In genomic region chr4:8029689-8030088, GRCh38 we compare ENCODE assay signal across 22 cellular contexts.
DNase-seq lines count a peak whose midpoint lies in the region; ATAC-seq and TF ChIP-seq lines count a peak whose summit lies in the region.
"Had no signal": no experiment of that assay in that cellular context is flagged by ENCODE, and none has a peak within 500 bp of the region (broad histone marks: within the 10 kb centered on the region; RNA-seq: fewer than 3 reads in every experiment).

No MANE protein-coding gene starts in this region.

- no peaks in the 10 kb centered on the region for H3K36me3 ChIP-seq in breast epithelium
- H3K36me3 ChIP-seq in CD8-positive, alpha-beta T cell (ENCODE audit: insufficient read depth, low read length) = no peaks in the 10 kb centered on the region
- H3K36me3 ChIP-seq: colonic mucosa, pancreas, stomach had no signal

- POLR2A ChIA-PET in MCF 10A (lab: Yijun Ruan, JAX) (interaction anchor here (0.8 kb wide), 1 partner anchor 51 kb away, joined by 3 read pairs; no protein-coding TSS in a partner anchor), RWPE1 (lab: Yijun Ruan, JAX; ENCODE audit: low non-redundant PET) (no interaction called here)
- POLR2A ChIA-PET in CD8-positive, alpha-beta T cell (lab: Charles Lee) = no interaction called here

- H3K27ac ChIP-seq in breast epithelium = no peak overlapping the region
- H3K27ac ChIP-seq in RWPE1 = peak overlapping the region; percentile 93
- H3K27ac ChIP-seq in CD8-positive, alpha-beta T cell (ENCODE audit: low read depth, low read length) = no peak overlapping the region
- H3K27ac ChIP-seq: colonic mucosa, pancreas, stomach had no signal

- H3K4me1 ChIP-seq in breast epithelium = no peaks in the 10 kb centered on the region
- no peaks in the 10 kb centered on the region for H3K4me1 ChIP-seq in CD8-positive, alpha-beta T cell (ENCODE audit: insufficient read depth, low read length)
- H3K4me1 ChIP-seq: colonic mucosa, pancreas, stomach had no signal

- no peaks in the 10 kb centered on the region for H3K9me3 Mint-ChIP-seq in MCF 10A (ENCODE audit: unreplicated experiment)
- no peaks in the 10 kb centered on the region for H3K9me3 Mint-ChIP-seq in osteocyte (ENCODE audit: unreplicated experiment)
- H3K9me3 Mint-ChIP-seq in CD8-positive, alpha-beta T cell = no peaks in the 10 kb centered on the region
- H3K9me3 Mint-ChIP-seq: activated naive CD8-positive, alpha-beta T cell treated with anti-CD3 and anti-CD28 coated beads for 36 hours; activated T-helper 1 cell treated with anti-CD3 and anti-CD28 coated beads, Interleukin-12 subunit alpha, Interleukin-12 subunit beta, Interleukin-2, Interleukin-4 antibody, amounts not matched to agents 30 ng/mL and 10 ng/mL and 1 ng/mL, durations not matched to agents 14 hours and 24 hours and 36 hours; CD4-positive, alpha-beta memory T cell; type B pancreatic cell had no signal

- CTCF ChIA-PET in MCF 10A (lab: Yijun Ruan, JAX) = interaction anchor here (0.7 to 1.5 kb wide), 2 partner anchors 42 to 1090 kb away, joined by 3 to 5 read pairs; no protein-coding TSS in a partner anchor
- CTCF ChIA-PET in RWPE1 (lab: Yijun Ruan, JAX) = interaction anchor here (0.6 kb wide), 2 partner anchors 165 to 307 kb away, joined by 3 to 4 read pairs; no protein-coding TSS in a partner anchor
- CTCF ChIA-PET in CD8-positive, alpha-beta T cell (lab: Charles Lee) = no interaction called here

- BruUV-seq in MCF 10A (replicated peaks; lab: Mats Ljungman, UMichigan) = no TSS peak

- H3K4me3 ChIP-seq in breast epithelium = no peak overlapping the region
- no peak overlapping the region for H3K4me3 ChIP-seq in CD8-positive, alpha-beta T cell (ENCODE audit: low read depth, low read length)
- H3K4me3 ChIP-seq: colonic mucosa, pancreas, skin epidermis, stomach had no signal

- no peaks in the 10 kb centered on the region for H3K36me3 Mint-ChIP-seq in MCF 10A (ENCODE audit: insufficient read depth, unreplicated experiment)
- H3K36me3 Mint-ChIP-seq in osteocyte (ENCODE audit: unreplicated experiment) = no peaks in the 10 kb centered on the region
- no peaks in the 10 kb centered on the region for H3K36me3 Mint-ChIP-seq in CD8-positive, alpha-beta T cell
- H3K36me3 Mint-ChIP-seq: activated naive CD8-positive, alpha-beta T cell treated with anti-CD3 and anti-CD28 coated beads for 36 hours; CD4-positive, alpha-beta memory T cell; type B pancreatic cell had no signal

- no peaks in the 10 kb centered on the region for H3K9me3 ChIP-seq in breast epithelium
- no peaks in the 10 kb centered on the region for H3K9me3 ChIP-seq in CD8-positive, alpha-beta T cell (ENCODE audit: low read length)
- H3K9me3 ChIP-seq: colonic mucosa, pancreas, SK-N-SH, stomach had no signal

- no peak for ATAC-seq in CD8-positive, alpha-beta T cell
- ATAC-seq: left ventricle myocardium superior, pancreas had no signal

- H3K27me3 Mint-ChIP-seq in MCF 10A (ENCODE audit: insufficient read depth, unreplicated experiment) (peaks cover 21% of the 10 kb centered on the region), osteocyte (ENCODE audit: unreplicated experiment) (peaks cover 40% of the 10 kb centered on the region)
- no peaks in the 10 kb centered on the region for H3K27me3 Mint-ChIP-seq in CD8-positive, alpha-beta T cell (ENCODE audit: low read depth)
- H3K27me3 Mint-ChIP-seq: CD4-positive, alpha-beta memory T cell; type B pancreatic cell had no signal

- peaks cover 18% of the 10 kb centered on the region for H3K4me1 Mint-ChIP-seq in MCF 10A (ENCODE audit: insufficient read depth, unreplicated experiment)
- H3K4me1 Mint-ChIP-seq in osteocyte (ENCODE audit: unreplicated experiment) = no peaks in the 10 kb centered on the region
- no peaks in the 10 kb centered on the region for H3K4me1 Mint-ChIP-seq in CD8-positive, alpha-beta T cell (ENCODE audit: low read depth)
- H3K4me1 Mint-ChIP-seq: activated naive CD8-positive, alpha-beta T cell treated with anti-CD3 and anti-CD28 coated beads for 36 hours; CD4-positive, alpha-beta memory T cell had no signal

- TF ChIP-seq POLR2A in breast epithelium (IDR thresholded peaks at IDR 0.05) = no peak

- H3K27ac Mint-ChIP-seq in MCF 10A (ENCODE audit: low read depth, unreplicated experiment) (no peak overlapping the region), osteocyte (ENCODE audit: unreplicated experiment) (no peak overlapping the region)
- H3K27ac Mint-ChIP-seq in CD8-positive, alpha-beta T cell = no peak overlapping the region
- H3K27ac Mint-ChIP-seq: activated naive CD8-positive, alpha-beta T cell treated with anti-CD3 and anti-CD28 coated beads for 36 hours; activated T-helper 1 cell treated with anti-CD3 and anti-CD28 coated beads, Interleukin-12 subunit alpha, Interleukin-12 subunit beta, Interleukin-2, Interleukin-4 antibody, amounts not matched to agents 30 ng/mL and 10 ng/mL and 1 ng/mL, durations not matched to agents 14 hours and 24 hours and 36 hours; CD4-positive, alpha-beta memory T cell; type B pancreatic cell had no signal

- DNase-seq in MCF 10A (ENCODE audit: unreplicated experiment) = peak; percentile 95
- no peak for DNase-seq in breast epithelium (ENCODE audit: low spot score in 2 of 2)
- peak; percentile 81 for DNase-seq in RWPE1 (ENCODE audit: low spot score)
- DNase-seq in islet precursor cell = peak; percentile 51
- no peak for DNase-seq in osteocyte (ENCODE audit: extremely low spot score, unreplicated experiment)
- DNase-seq in NCI-H1048 (lab: John Stamatoyannopoulos, UW) = no peak
- no peak for DNase-seq in CD8-positive, alpha-beta T cell
- no peak for DNase-seq in LoVo (ENCODE audit: low spot score)
- DNase-seq: activated naive CD8-positive, alpha-beta T cell treated with anti-CD3 and anti-CD28 coated beads for 36 hours; CD4-positive, alpha-beta memory T cell; colonic mucosa; left ventricle myocardium superior; NCI-H1694 treated with DMSO at 0.1 percent for 48 hours; NCI-H526; pancreas; stimulated activated CD4-positive, alpha-beta T cell treated with anti-CD3 and anti-CD28 coated beads, Interleukin-2, amount 100 ng/mL, for 48 hours; stomach; T-helper 9 cell had no signal

- TF ChIP-seq CTCF in MCF 10A (IDR thresholded peaks at IDR 0.05; ENCODE audit: unreplicated experiment) (no peak), breast epithelium (IDR thresholded peaks at IDR 0.05) (no peak), RWPE1 (conservative IDR thresholded peaks at IDR 0.05; ENCODE audit: low read depth) (no peak), osteocyte (IDR thresholded peaks at IDR 0.05) (no peak)
- no peak for TF ChIP-seq CTCF in CD8-positive, alpha-beta T cell (IDR thresholded peaks at IDR 0.05)

- no peak overlapping the region for H3K4me3 Mint-ChIP-seq in MCF 10A (ENCODE audit: unreplicated experiment)
- H3K4me3 Mint-ChIP-seq in osteocyte (ENCODE audit: unreplicated experiment) = no peak overlapping the region
- H3K4me3 Mint-ChIP-seq in CD8-positive, alpha-beta T cell = no peak overlapping the region
- H3K4me3 Mint-ChIP-seq: activated naive CD8-positive, alpha-beta T cell treated with anti-CD3 and anti-CD28 coated beads for 36 hours; activated T-helper 1 cell treated with anti-CD3 and anti-CD28 coated beads, Interleukin-12 subunit alpha, Interleukin-12 subunit beta, Interleukin-2, Interleukin-4 antibody, amounts not matched to agents 30 ng/mL and 10 ng/mL and 1 ng/mL, durations not matched to agents 14 hours and 24 hours and 36 hours; CD4-positive, alpha-beta memory T cell; type B pancreatic cell had no signal

- intact Hi-C loops in MCF 10A (cut with micrococcal nuclease) (no loop called here), breast epithelium (cut with DNase I; ENCODE audit: low total_unique reads) (no loop called here)
- intact Hi-C loops in CD8-positive, alpha-beta T cell (cut with DNase I, micrococcal nuclease) = no loop called here

- H3K27me3 ChIP-seq in breast epithelium = no peaks in the 10 kb centered on the region
- no peaks in the 10 kb centered on the region for H3K27me3 ChIP-seq in CD8-positive, alpha-beta T cell (ENCODE audit: insufficient read depth, low read length)
- H3K27me3 ChIP-seq: colonic mucosa, pancreas had no signal

Comparison
In these comparisons a context has a peak if more than half of its experiments do, and no peak if none do; other contexts are left out.
1. DNase-seq: peak in MCF 10A (single experiment), RWPE1 (single experiment) and islet precursor cell (single experiment); none in breast epithelium (0 of 2), osteocyte (single experiment), NCI-H1048 (single experiment), CD8-positive, alpha-beta T cell (0 of 7) and LoVo (single experiment).